Comparison of ENCODE assay signal across 1 cellular context in the genomic region with DNA sequence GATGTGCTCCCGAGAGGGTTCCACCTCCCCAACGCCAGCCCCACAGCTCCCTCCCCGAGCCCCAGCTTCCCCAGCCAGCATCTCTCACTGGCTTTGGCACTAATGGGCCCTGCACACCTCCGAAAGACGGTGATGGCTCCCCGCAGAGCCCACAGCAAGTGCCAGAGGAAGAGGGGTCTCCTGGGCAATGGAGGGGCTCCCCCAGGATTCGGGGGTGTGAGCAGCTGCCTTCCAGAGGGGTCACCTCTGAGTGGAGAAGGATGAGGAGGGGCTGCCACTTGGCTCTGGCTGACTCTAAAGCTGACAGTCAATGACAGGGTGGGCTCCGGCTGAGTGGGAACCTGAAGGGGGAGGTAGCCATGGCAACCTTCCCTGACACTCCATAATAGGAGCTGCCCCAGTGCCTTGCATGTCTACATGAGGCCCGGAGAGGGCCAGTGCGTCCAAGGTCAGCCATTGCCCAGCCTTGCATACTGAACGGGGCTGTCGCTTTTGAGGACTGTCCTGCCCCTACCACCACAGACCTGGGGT.
TF ChIP-seq lines count a peak whose summit lies in the region.

No MANE protein-coding gene starts in this region.

TF ChIP-seq in GM23338, 12 proteins besides CTCF, POLR2A, EP300 and RAD21 (continued from another document):
- TF ChIP-seq, protein P1, sequence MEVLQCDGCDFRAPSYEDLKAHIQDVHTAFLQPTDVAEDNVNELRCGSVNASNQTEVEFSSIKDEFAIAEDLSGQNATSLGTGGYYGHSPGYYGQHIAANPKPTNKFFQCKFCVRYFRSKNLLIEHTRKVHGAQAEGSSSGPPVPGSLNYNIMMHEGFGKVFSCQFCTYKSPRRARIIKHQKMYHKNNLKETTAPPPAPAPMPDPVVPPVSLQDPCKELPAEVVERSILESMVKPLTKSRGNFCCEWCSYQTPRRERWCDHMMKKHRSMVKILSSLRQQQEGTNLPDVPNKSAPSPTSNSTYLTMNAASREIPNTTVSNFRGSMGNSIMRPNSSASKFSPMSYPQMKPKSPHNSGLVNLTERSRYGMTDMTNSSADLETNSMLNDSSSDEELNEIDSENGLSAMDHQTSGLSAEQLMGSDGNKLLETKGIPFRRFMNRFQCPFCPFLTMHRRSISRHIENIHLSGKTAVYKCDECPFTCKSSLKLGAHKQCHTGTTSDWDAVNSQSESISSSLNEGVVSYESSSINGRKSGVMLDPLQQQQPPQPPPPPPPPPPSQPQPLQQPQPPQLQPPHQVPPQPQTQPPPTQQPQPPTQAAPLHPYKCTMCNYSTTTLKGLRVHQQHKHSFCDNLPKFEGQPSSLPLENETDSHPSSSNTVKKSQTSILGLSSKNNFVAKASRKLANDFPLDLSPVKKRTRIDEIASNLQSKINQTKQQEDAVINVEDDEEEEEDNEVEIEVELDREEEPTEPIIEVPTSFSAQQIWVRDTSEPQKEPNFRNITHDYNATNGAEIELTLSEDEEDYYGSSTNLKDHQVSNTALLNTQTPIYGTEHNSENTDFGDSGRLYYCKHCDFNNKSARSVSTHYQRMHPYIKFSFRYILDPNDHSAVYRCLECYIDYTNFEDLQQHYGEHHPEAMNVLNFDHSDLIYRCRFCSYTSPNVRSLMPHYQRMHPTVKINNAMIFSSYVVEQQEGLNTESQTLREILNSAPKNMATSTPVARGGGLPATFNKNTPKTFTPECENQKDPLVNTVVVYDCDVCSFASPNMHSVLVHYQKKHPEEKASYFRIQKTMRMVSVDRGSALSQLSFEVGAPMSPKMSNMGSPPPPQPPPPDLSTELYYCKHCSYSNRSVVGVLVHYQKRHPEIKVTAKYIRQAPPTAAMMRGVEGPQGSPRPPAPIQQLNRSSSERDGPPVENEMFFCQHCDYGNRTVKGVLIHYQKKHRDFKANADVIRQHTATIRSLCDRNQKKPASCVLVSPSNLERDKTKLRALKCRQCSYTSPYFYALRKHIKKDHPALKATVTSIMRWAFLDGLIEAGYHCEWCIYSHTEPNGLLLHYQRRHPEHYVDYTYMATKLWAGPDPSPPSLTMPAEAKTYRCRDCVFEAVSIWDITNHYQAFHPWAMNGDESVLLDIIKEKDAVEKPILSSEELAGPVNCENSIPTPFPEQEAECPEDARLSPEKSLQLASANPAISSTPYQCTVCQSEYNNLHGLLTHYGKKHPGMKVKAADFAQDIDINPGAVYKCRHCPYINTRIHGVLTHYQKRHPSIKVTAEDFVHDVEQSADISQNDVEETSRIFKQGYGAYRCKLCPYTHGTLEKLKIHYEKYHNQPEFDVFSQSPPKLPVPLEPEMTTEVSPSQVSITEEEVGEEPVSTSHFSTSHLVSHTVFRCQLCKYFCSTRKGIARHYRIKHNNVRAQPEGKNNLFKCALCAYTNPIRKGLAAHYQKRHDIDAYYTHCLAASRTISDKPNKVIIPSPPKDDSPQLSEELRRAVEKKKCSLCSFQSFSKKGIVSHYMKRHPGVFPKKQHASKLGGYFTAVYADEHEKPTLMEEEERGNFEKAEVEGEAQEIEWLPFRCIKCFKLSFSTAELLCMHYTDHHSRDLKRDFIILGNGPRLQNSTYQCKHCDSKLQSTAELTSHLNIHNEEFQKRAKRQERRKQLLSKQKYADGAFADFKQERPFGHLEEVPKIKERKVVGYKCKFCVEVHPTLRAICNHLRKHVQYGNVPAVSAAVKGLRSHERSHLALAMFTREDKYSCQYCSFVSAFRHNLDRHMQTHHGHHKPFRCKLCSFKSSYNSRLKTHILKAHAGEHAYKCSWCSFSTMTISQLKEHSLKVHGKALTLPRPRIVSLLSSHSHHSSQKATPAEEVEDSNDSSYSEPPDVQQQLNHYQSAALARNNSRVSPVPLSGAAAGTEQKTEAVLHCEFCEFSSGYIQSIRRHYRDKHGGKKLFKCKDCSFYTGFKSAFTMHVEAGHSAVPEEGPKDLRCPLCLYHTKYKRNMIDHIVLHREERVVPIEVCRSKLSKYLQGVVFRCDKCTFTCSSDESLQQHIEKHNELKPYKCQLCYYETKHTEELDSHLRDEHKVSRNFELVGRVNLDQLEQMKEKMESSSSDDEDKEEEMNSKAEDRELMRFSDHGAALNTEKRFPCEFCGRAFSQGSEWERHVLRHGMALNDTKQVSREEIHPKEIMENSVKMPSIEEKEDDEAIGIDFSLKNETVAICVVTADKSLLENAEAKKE (CRISPR knock-in tag; IDR thresholded peaks at IDR 0.05): no peak
- TF ChIP-seq JUNB (IDR thresholded peaks at IDR 0.05; ENCODE audit: unreplicated experiment): no peak
- no peak for TF ChIP-seq EZH2phosphoT487 (IDR thresholded peaks at IDR 0.05; ENCODE audit: unreplicated experiment)
- no peak for TF ChIP-seq CREB1 (CRISPR knock-in tag; IDR thresholded peaks at IDR 0.05; ENCODE audit: low read depth)
- no peak for TF ChIP-seq ZNF331 (CRISPR knock-in tag; IDR thresholded peaks at IDR 0.05; ENCODE audit: low read depth)
- TF ChIP-seq, protein P2, sequence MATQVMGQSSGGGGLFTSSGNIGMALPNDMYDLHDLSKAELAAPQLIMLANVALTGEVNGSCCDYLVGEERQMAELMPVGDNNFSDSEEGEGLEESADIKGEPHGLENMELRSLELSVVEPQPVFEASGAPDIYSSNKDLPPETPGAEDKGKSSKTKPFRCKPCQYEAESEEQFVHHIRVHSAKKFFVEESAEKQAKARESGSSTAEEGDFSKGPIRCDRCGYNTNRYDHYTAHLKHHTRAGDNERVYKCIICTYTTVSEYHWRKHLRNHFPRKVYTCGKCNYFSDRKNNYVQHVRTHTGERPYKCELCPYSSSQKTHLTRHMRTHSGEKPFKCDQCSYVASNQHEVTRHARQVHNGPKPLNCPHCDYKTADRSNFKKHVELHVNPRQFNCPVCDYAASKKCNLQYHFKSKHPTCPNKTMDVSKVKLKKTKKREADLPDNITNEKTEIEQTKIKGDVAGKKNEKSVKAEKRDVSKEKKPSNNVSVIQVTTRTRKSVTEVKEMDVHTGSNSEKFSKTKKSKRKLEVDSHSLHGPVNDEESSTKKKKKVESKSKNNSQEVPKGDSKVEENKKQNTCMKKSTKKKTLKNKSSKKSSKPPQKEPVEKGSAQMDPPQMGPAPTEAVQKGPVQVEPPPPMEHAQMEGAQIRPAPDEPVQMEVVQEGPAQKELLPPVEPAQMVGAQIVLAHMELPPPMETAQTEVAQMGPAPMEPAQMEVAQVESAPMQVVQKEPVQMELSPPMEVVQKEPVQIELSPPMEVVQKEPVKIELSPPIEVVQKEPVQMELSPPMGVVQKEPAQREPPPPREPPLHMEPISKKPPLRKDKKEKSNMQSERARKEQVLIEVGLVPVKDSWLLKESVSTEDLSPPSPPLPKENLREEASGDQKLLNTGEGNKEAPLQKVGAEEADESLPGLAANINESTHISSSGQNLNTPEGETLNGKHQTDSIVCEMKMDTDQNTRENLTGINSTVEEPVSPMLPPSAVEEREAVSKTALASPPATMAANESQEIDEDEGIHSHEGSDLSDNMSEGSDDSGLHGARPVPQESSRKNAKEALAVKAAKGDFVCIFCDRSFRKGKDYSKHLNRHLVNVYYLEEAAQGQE (IDR thresholded peaks at IDR 0.05; ENCODE audit: unreplicated experiment): no peak
- TF ChIP-seq STAT1 (IDR thresholded peaks at IDR 0.05; ENCODE audit: unreplicated experiment): no peak
- TF ChIP-seq ZNF114 (CRISPR knock-in tag; IDR thresholded peaks at IDR 0.05): no peak
- no peak for TF ChIP-seq NANOG (IDR thresholded peaks at IDR 0.05; ENCODE audit: borderline replicate concordance)
